In genomic region chr1:162360874-162361260, GRCh38 we compare ENCODE assay signal across 33 cellular contexts. TPM values are rescaled to one million over a fixed set of nuclear protein-coding genes. Genes with fewer than 3 reads are reported as not detected.
"Had no signal": no experiment of that assay in that cellular context is flagged by ENCODE, and none has a peak within 500 bp of the region (broad histone marks: within the 10 kb centered on the region; RNA-seq: fewer than 3 reads in every experiment).

No MANE protein-coding gene starts in this region.

- H3K9ac ChIP-seq: parathyroid adenoma had no signal

- H3K9me3 ChIP-seq: gastroesophageal sphincter, heart right ventricle, left ventricle myocardium inferior, lower lobe of right lung, neutrophil, thoracic aorta, tibial nerve, upper lobe of right lung, uterus had no signal

- DNase-seq: cerebellar nuclear complex; effector CD8-positive, alpha-beta T cell; endodermal cell; foreskin keratinocyte; glutamatergic neuron; heart right ventricle; hippocampal formation; left cardiac atrium; left ventricle myocardium inferior; lower lobe of right lung; natural killer cell; right cardiac atrium; small intestine; stimulated activated CD4-positive, alpha-beta T cell treated with anti-CD3 and anti-CD28 coated beads, Interleukin-15, amount 100 ng/mL, for 24 hours; stimulated activated CD4-positive, alpha-beta T cell treated with anti-CD3 and anti-CD28 coated beads, Interleukin-2, amount 100 ng/mL, for 48 hours; stimulated activated naive B cell treated with anti-CD40 and anti-IgM and Interleukin-4, amounts not matched to agents 10 μg/mL and 1 μg/mL and 100 μg/mL, for 72 hours; upper lobe of right lung; uterus had no signal

- H3K4me1 ChIP-seq: foreskin keratinocyte, gastroesophageal sphincter, left ventricle myocardium inferior, lower lobe of right lung, parathyroid adenoma, tibial nerve, upper lobe of right lung, uterus had no signal

- H3K4me3 Mint-ChIP-seq: dendritic cell treated with granulocyte-macrophage colony-stimulating factor and Interleukin-4, amounts not matched to agents 40 ng/mL and 50 ng/mL, for 4 days; endodermal cell; natural killer cell; stimulated activated naive B cell treated with anti-CD40 and anti-IgM and Interleukin-4, amounts not matched to agents 10 μg/mL and 1 μg/mL and 100 μg/mL, for 72 hours; stimulated activated naive CD8-positive, alpha-beta T cell treated with anti-CD3 and anti-CD28 coated beads, Interleukin-15, Interleukin-2, amounts not matched to agents 100 ng/mL and 50 ng/mL, for 24 hours had no signal

- H3K36me3 ChIP-seq: left ventricle myocardium inferior, lower lobe of right lung, thoracic aorta, upper lobe of right lung, uterus had no signal

- H2AFZ ChIP-seq: parathyroid adenoma had no signal

- ATAC-seq: esophagus mucosa, foreskin keratinocyte, gastroesophageal sphincter, heart right ventricle, left cardiac atrium, lower lobe of right lung, natural killer cell, right cardiac atrium, upper lobe of right lung had no signal

- H3K4me3 ChIP-seq: gastroesophageal sphincter, heart right ventricle, left ventricle myocardium inferior, lower lobe of right lung, thoracic aorta, tibial nerve, upper lobe of right lung, uterus had no signal

- H3K9me3 Mint-ChIP-seq: dendritic cell treated with granulocyte-macrophage colony-stimulating factor and Interleukin-4, amounts not matched to agents 40 ng/mL and 50 ng/mL, for 4 days; endodermal cell; natural killer cell; stimulated activated naive B cell treated with anti-CD40 and anti-IgM and Interleukin-4, amounts not matched to agents 10 μg/mL and 1 μg/mL and 100 μg/mL, for 72 hours; stimulated activated naive CD8-positive, alpha-beta T cell treated with anti-CD3 and anti-CD28 coated beads, Interleukin-15, Interleukin-2, amounts not matched to agents 100 ng/mL and 50 ng/mL, for 24 hours had no signal

- H3K79me2 ChIP-seq: parathyroid adenoma had no signal

- H3K27me3 ChIP-seq: foreskin keratinocyte, gastroesophageal sphincter, heart right ventricle, neutrophil, tibial nerve, upper lobe of right lung, uterus had no signal

- H3K4me1 Mint-ChIP-seq: endodermal cell had no signal

- H3K27ac ChIP-seq: epithelial cell of prostate, foreskin keratinocyte, gastroesophageal sphincter, heart right ventricle, left ventricle myocardium inferior, lower lobe of right lung, neutrophil, parathyroid adenoma, thoracic aorta, tibial nerve, upper lobe of right lung, uterus had no signal

- H3K36me3 Mint-ChIP-seq: natural killer cell; stimulated activated naive B cell treated with anti-CD40 and anti-IgM and Interleukin-4, amounts not matched to agents 10 μg/mL and 1 μg/mL and 100 μg/mL, for 72 hours had no signal

- H3K27me3 Mint-ChIP-seq: progenitor cell of endocrine pancreas had no signal

- H3K27ac Mint-ChIP-seq: dendritic cell treated with granulocyte-macrophage colony-stimulating factor and Interleukin-4, amounts not matched to agents 40 ng/mL and 50 ng/mL, for 4 days; endodermal cell; natural killer cell; progenitor cell of endocrine pancreas; stimulated activated naive B cell treated with anti-CD40 and anti-IgM and Interleukin-4, amounts not matched to agents 10 μg/mL and 1 μg/mL and 100 μg/mL, for 72 hours; stimulated activated naive CD8-positive, alpha-beta T cell treated with anti-CD3 and anti-CD28 coated beads, Interleukin-15, Interleukin-2, amounts not matched to agents 100 ng/mL and 50 ng/mL, for 24 hours had no signal

RNA-seq across cellular contexts. Expression of gene SPATA46, which starts 15.8 kb away (rescaled TPM):
- total RNA-seq: endodermal cell, esophagus mucosa, fibroblast of lung, foreskin keratinocyte, gastroesophageal sphincter, heart right ventricle, kidney epithelial cell, left cardiac atrium, left ventricle myocardium inferior, lower lobe of right lung, mesenteric fat pad, natural killer cell, osteoblast, progenitor cell of endocrine pancreas, right cardiac atrium, thoracic aorta, tibial nerve, upper lobe of right lung, uterus had no signal
- polyA plus RNA-seq: fibroblast of lung, foreskin keratinocyte, heart right ventricle, neural cell, right cardiac atrium, small intestine had no signal

RNA-seq across cellular contexts. Expression of gene SH2D1B, which starts 51.1 kb away (rescaled TPM):
- total RNA-seq: endodermal cell, fibroblast of lung, foreskin keratinocyte, kidney epithelial cell, osteoblast, progenitor cell of endocrine pancreas, tibial nerve had no signal
- polyA plus RNA-seq: fibroblast of lung, foreskin keratinocyte, neural cell had no signal
